10 cellular contexts compared by ENCODE assay signal in the genomic region with DNA sequence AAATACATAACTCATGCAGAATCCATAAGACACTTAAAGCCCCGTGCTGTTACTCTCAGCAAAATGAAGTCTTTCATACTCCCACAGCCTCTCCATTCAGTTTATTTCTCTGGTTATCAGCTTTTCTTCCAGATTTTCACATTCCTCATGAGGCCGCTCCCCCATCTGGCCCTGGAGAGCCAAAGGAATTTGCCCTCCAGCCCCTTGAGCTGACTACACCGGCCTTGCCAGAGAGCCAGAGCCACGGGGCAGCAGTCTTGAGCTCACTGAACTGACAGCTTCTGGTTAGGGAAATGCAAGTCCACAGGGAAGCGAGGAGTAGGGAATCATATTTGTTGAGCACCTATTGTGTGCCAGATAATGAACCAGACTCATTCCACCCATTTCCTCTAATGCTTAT.
DNase-seq lines count a peak whose midpoint lies in the region; ATAC-seq and TF ChIP-seq lines count a peak whose summit lies in the region.
"Had no signal": no experiment of that assay in that cellular context is flagged by ENCODE, and none has a peak within 500 bp of the region (broad histone marks: within the 10 kb centered on the region; RNA-seq: fewer than 3 reads in every experiment).

No MANE protein-coding gene starts in this region.

- no peak for TF ChIP-seq CTCF in RWPE2 (IDR thresholded peaks at IDR 0.05; ENCODE audit: poor library complexity, severe bottlenecking)
- peak; percentile 10 for TF ChIP-seq CTCF in fibroblast of the aortic adventitia (IDR thresholded peaks at IDR 0.05; ENCODE audit: insufficient read depth, low read length)
- TF ChIP-seq CTCF in osteocyte (IDR thresholded peaks at IDR 0.05) = no peak

- no peak overlapping the region for H3K4me3 Mint-ChIP-seq in osteocyte (ENCODE audit: unreplicated experiment)
- H3K4me3 Mint-ChIP-seq: T-helper 1 cell treated with Interleukin-12 subunit alpha and Interleukin-12 subunit beta and Interleukin-4 antibody, amounts not matched to agents 30 μg/mL and 1 μg/mL, for 36 hours had no signal

- no peaks in the 10 kb centered on the region for H3K9me3 Mint-ChIP-seq in osteocyte (ENCODE audit: unreplicated experiment)
- H3K9me3 Mint-ChIP-seq: T-helper 1 cell treated with Interleukin-12 subunit alpha and Interleukin-12 subunit beta and Interleukin-4 antibody, amounts not matched to agents 30 μg/mL and 1 μg/mL, for 36 hours had no signal

- no peaks in the 10 kb centered on the region for H3K27me3 ChIP-seq in RWPE2 (ENCODE audit: insufficient read depth, poor library complexity, severe bottlenecking)

- no peaks in the 10 kb centered on the region for H3K36me3 ChIP-seq in RWPE2 (ENCODE audit: low read depth)

- in situ Hi-C loops in G401 (cut with HindIII; ENCODE audit: low sequenced_read_pairs) = no loop called here

- DNase-seq in G401 (ENCODE audit: low spot score) = peak; percentile 69
- no peak for DNase-seq in RWPE2 (ENCODE audit: low spot score)
- peak; percentile 82 for DNase-seq in fibroblast of the aortic adventitia (ENCODE audit: low read depth)
- DNase-seq in osteocyte (ENCODE audit: extremely low spot score, unreplicated experiment) = no peak
- no peak for DNase-seq in dermis blood vessel endothelial cell
- no peak for DNase-seq in DMS 273 (lab: John Stamatoyannopoulos, UW; ENCODE audit: unreplicated experiment)
- DNase-seq: NCI-H524 had no signal

- H3K27me3 Mint-ChIP-seq in osteocyte (ENCODE audit: unreplicated experiment) = peaks cover 19% of the 10 kb centered on the region

- H3K4me1 ChIP-seq in RWPE2 (ENCODE audit: insufficient read depth, poor library complexity, severe bottlenecking) = no peaks in the 10 kb centered on the region

- peak; percentile 70; the same call in 2 of the 3 replicates for ATAC-seq in RWPE2 (ENCODE audit: low read depth)
- no peak for ATAC-seq in GM19397 (IDR thresholded peaks at IDR 0.05; ENCODE audit: unreplicated experiment)
- ATAC-seq in activated CD4-positive, CD25-positive, alpha-beta regulatory T cell treated with anti-CD3 and anti-CD28 coated beads, Interleukin-2, amount 50 U/mL, for 24 hours = no peak

- no peak overlapping the region for H3K27ac ChIP-seq in RWPE2 (ENCODE audit: poor library complexity, severe bottlenecking)

- peaks cover 27% of the 10 kb centered on the region for H3K4me1 Mint-ChIP-seq in osteocyte (ENCODE audit: unreplicated experiment)

- peak overlapping the region; percentile 83 for H3K27ac Mint-ChIP-seq in osteocyte (ENCODE audit: unreplicated experiment)
- H3K27ac Mint-ChIP-seq: T-helper 1 cell treated with Interleukin-12 subunit alpha and Interleukin-12 subunit beta and Interleukin-4 antibody, amounts not matched to agents 30 μg/mL and 1 μg/mL, for 36 hours had no signal

- H3K4me3 ChIP-seq in RWPE2 (ENCODE audit: severe bottlenecking) (no peak overlapping the region), fibroblast of the aortic adventitia (ENCODE audit: low read depth, low read length) (no peak overlapping the region)

- H3K36me3 Mint-ChIP-seq in osteocyte (ENCODE audit: unreplicated experiment) = no peaks in the 10 kb centered on the region

- H3K9me3 ChIP-seq in RWPE2 (ENCODE audit: severe bottlenecking) = no peaks in the 10 kb centered on the region

Comparison
In these comparisons a context has a peak if more than half of its experiments do, and no peak if none do; other contexts are left out.
1. DNase-seq: peak in G401 (single experiment) and fibroblast of the aortic adventitia (single experiment); none in RWPE2 (single experiment), osteocyte (single experiment), dermis blood vessel endothelial cell (single experiment) and DMS 273 (single experiment).